ENCODE assay signal across 12 cellular contexts in genomic region chr2:47040662-47041061, GRCh38.
DNase-seq lines count a peak whose midpoint lies in the region; ATAC-seq and TF ChIP-seq lines count a peak whose summit lies in the region.
"Had no signal": no experiment of that assay in that cellular context is flagged by ENCODE, and none has a peak within 500 bp of the region (broad histone marks: within the 10 kb centered on the region; RNA-seq: fewer than 3 reads in every experiment).

No MANE protein-coding gene starts in this region.

- H3K4me3 ChIP-seq in GM23248 (no peak overlapping the region), adrenal gland (no peak overlapping the region), left lung (no peak overlapping the region), skeletal muscle tissue (ENCODE audit: low read length in 3 of 3) (peak overlapping the region in 2 of 3 donors; percentile 28 to 49)

- TF ChIP-seq CTCF in adrenal gland (IDR thresholded peaks at IDR 0.05) (no peak), left lung (IDR thresholded peaks at IDR 0.05) (no peak)

- no peak for TF ChIP-seq POLR2A in adrenal gland (IDR thresholded peaks at IDR 0.05)
- TF ChIP-seq POLR2A in GM18505 (IDR thresholded peaks at IDR 0.05; ENCODE audit: borderline replicate concordance, extremely low read depth, insufficient read depth, insufficient read length) = no peak

- H3K27me3 ChIP-seq in GM23248 (replicated peaks; ENCODE audit: insufficient read depth) (no peaks in the 10 kb centered on the region), adrenal gland (no peaks in the 10 kb centered on the region), left lung (no peaks in the 10 kb centered on the region), skeletal muscle tissue (ENCODE audit: control insufficient read depth in 3 of 3, insufficient read depth in 3 of 3, low read length in 3 of 3) (no peaks in the 10 kb centered on the region)

- H3K36me3 ChIP-seq in GM23248 (ENCODE audit: low read depth) (peaks cover 14% of the 10 kb centered on the region; the same call in 1 of the 2 replicates), adrenal gland (replicated peaks in 1 of 2) (no peaks in the 10 kb centered on the region), left lung (peaks cover 0 to 56% of the 10 kb centered on the region in 2 donors), skeletal muscle tissue (ENCODE audit: control insufficient read depth in 3 of 3, insufficient read depth in 3 of 3, low read length in 3 of 3) (peaks cover 2 to 6% (median 2%) of the 10 kb centered on the region in 3 donors)

- H2AFZ ChIP-seq in GM23248 = no peak overlapping the region

- in situ Hi-C loops in GM23248 (cut with MboI) = no loop called here

- no peaks in the 10 kb centered on the region for H4K20me1 ChIP-seq in GM23248 (ENCODE audit: insufficient read depth)

- ATAC-seq in left lung (no peak), GM21737 (IDR thresholded peaks at IDR 0.05; ENCODE audit: unreplicated experiment) (no peak), HG03025 (IDR thresholded peaks at IDR 0.05; ENCODE audit: low FRiP score, unreplicated experiment) (no peak), GM18505 (IDR thresholded peaks at IDR 0.05; ENCODE audit: unreplicated experiment) (no peak), GM19351 (IDR thresholded peaks at IDR 0.05; ENCODE audit: unreplicated experiment) (no peak)
- ATAC-seq: stimulated activated memory B cell treated with anti-CD40 and anti-IgM and Interleukin-4, amounts not matched to agents 10 μg/mL and 1 μg/mL and 100 μg/mL, for 72 hours had no signal

- no peak overlapping the region for H3K4me2 ChIP-seq in GM23248 (ENCODE audit: unreplicated experiment)

- peaks cover 46% of the 10 kb centered on the region for H3F3A ChIP-seq in GM23248 (ENCODE audit: insufficient read depth)

- H3K4me1 ChIP-seq in GM23248 (ENCODE audit: insufficient read depth) = peaks cover 35% of the 10 kb centered on the region
- peaks cover 50 to 80% of the 10 kb centered on the region in 2 donors for H3K4me1 ChIP-seq in adrenal gland (replicated peaks in 1 of 2)
- peaks cover 25 to 38% of the 10 kb centered on the region in 2 donors for H3K4me1 ChIP-seq in left lung
- H3K4me1 ChIP-seq in skeletal muscle tissue (ENCODE audit: control insufficient read depth in 3 of 3, insufficient read depth in 3 of 3, low read length in 3 of 3) = peaks cover 74 to 79% (median 74%) of the 10 kb centered on the region in 3 donors

- DNase-seq in GM23248 (no peak), adrenal gland (no peak), left lung (no peak)
- DNase-seq: activated CD4-positive, alpha-beta T cell treated with anti-CD3 and anti-CD28 coated beads for 4 hours; CD4-positive, alpha-beta T cell; stimulated activated CD4-positive, alpha-beta T cell treated with anti-CD3 and anti-CD28 coated beads, Interleukin-4, amount 100 ng/mL, for 24 hours had no signal

- H3K9me3 ChIP-seq in GM23248 (ENCODE audit: low read depth) = no peaks in the 10 kb centered on the region
- no peaks in the 10 kb centered on the region for H3K9me3 ChIP-seq in adrenal gland (replicated peaks in 1 of 3)
- H3K9me3 ChIP-seq in left lung = no peaks in the 10 kb centered on the region
- no peaks in the 10 kb centered on the region for H3K9me3 ChIP-seq in skeletal muscle tissue (ENCODE audit: control insufficient read depth in 3 of 3, low read length in 3 of 3)

- no peaks in the 10 kb centered on the region for H3K9me2 ChIP-seq in GM23248 (ENCODE audit: insufficient read depth)

- H3K9ac ChIP-seq in GM23248 (peak overlapping the region; percentile 78), skeletal muscle tissue (ENCODE audit: low read depth in 1 of 3, low read length in 3 of 3) (peak overlapping the region; percentile 25 to 77 (median 54))

- intact Hi-C loops in adrenal gland (cut with DNase I) (no loop called here), left lung (cut with DNase I) (no loop called here)

- H3K79me2 ChIP-seq in GM23248 (ENCODE audit: insufficient read depth) = 0 out of 2 replicates have a peak, but pooled peaks cover 7% of the 10 kb centered on the region

- H3K27ac ChIP-seq in GM23248 (peak overlapping the region; percentile 93), adrenal gland (peak overlapping the region in 4 of 5 donors; percentile 0 to 94 (median 85)), left lung (peak overlapping the region; percentile 33 to 53), skeletal muscle tissue (ENCODE audit: low read depth, low read length) (peak overlapping the region; percentile 74)

- WGBS in GM23248 (ENCODE audit: low coverage in 1 of 2, low lambda C conversion rate in 2 of 2, missing lambda C conversion rate in 2 of 2), 2 experiments = 57 to 62% methylated on average over 10 of the region's 10 CpGs
- 84 to 92% (median 87%) methylated on average over 10 of the region's 10 CpGs for WGBS in adrenal gland, 4 donors

Comparison
In these comparisons a context has a peak if more than half of its experiments do, and no peak if none do; other contexts are left out.
1. H3K27ac ChIP-seq: peak in every context shown above with its lines; median percentile 93 in GM23248; 85 in adrenal gland; 74 in skeletal muscle tissue; 43 in left lung.
2. H3K4me3 ChIP-seq: peak in skeletal muscle tissue (2 of 3); none in GM23248 (single experiment), adrenal gland (0 of 4) and left lung (0 of 2).